In genomic region chr6:67200626-67201403, GRCh38 we compare ENCODE assay signal across 16 cellular contexts.
DNase-seq lines count a peak whose midpoint lies in the region; ATAC-seq, FAIRE-seq and TF ChIP-seq lines count a peak whose summit lies in the region.
"Had no signal": no experiment of that assay in that cellular context is flagged by ENCODE, and none has a peak within 500 bp of the region (broad histone marks: within the 10 kb centered on the region; RNA-seq: fewer than 3 reads in every experiment).

No MANE protein-coding gene starts in this region.

- CTCF ChIA-PET in GM10248 (lab: Yijun Ruan, JAX), result no interaction called here

- TF ChIP-seq CTCF in GM10248 (IDR thresholded peaks at IDR 0.05; ENCODE audit: control extremely low read depth, extremely low read depth, low read depth, missing control alignments) (no peak), chondrocyte (IDR thresholded peaks at IDR 0.05) (no peak), osteocyte (IDR thresholded peaks at IDR 0.05) (no peak), upper lobe of left lung (IDR thresholded peaks at IDR 0.05) (no peak), D721Med (IDR thresholded peaks at IDR 0.05; ENCODE audit: insufficient read depth, missing control alignments) (no peak)

- peak; percentile 4 for DNase-seq in GM10248 (ENCODE audit: extremely low spot score)
- peak; percentile 59 for DNase-seq in chondrocyte (ENCODE audit: low spot score)
- DNase-seq in osteocyte (ENCODE audit: extremely low spot score, unreplicated experiment), result peak; percentile 68
- DNase-seq in upper lobe of left lung, result peak in 1 of 2 donors; percentile 15
- no peak for DNase-seq in head of caudate nucleus
- no peak for DNase-seq in effector CD4-positive, alpha-beta T cell
- DNase-seq in D721Med (ENCODE audit: insufficient read length, low spot score), result no peak
- DNase-seq: 8988T; AML-193; Caco-2; CD8-positive, alpha-beta memory T cell; KBM-7 had no signal

- intact Hi-C loops in head of caudate nucleus (cut with DNase I), result no loop called here

- H3K4me1 Mint-ChIP-seq in chondrocyte (ENCODE audit: low read depth), result no peaks in the 10 kb centered on the region
- no peaks in the 10 kb centered on the region for H3K4me1 Mint-ChIP-seq in osteocyte (ENCODE audit: unreplicated experiment)
- H3K4me1 Mint-ChIP-seq: CD8-positive, alpha-beta memory T cell had no signal

- H3K36me3 ChIP-seq in upper lobe of left lung, result no peaks in the 10 kb centered on the region
- H3K36me3 ChIP-seq: BLaER1 had no signal

- TF ChIP-seq EP300 in upper lobe of left lung (IDR thresholded peaks at IDR 0.05), result no peak

- H3K27me3 Mint-ChIP-seq in chondrocyte (ENCODE audit: low read depth), result no peaks in the 10 kb centered on the region
- H3K27me3 Mint-ChIP-seq in osteocyte (ENCODE audit: unreplicated experiment), result peaks cover 9% of the 10 kb centered on the region
- H3K27me3 Mint-ChIP-seq: CD8-positive, alpha-beta memory T cell had no signal

- H3K4me3 ChIP-seq in upper lobe of left lung, result no peak overlapping the region
- H3K4me3 ChIP-seq: BLaER1, GM12878 had no signal

- no peaks in the 10 kb centered on the region for H3K4me1 ChIP-seq in upper lobe of left lung
- H3K4me1 ChIP-seq: BLaER1, Caco-2 had no signal

- no peak overlapping the region for H3K27ac ChIP-seq in upper lobe of left lung
- H3K27ac ChIP-seq: BLaER1 had no signal

- POLR2A ChIA-PET in GM10248 (lab: Yijun Ruan, JAX), result no interaction called here

- H3K27me3 ChIP-seq in upper lobe of left lung, result no peaks in the 10 kb centered on the region
- H3K27me3 ChIP-seq: BLaER1 had no signal

- H3K36me3 Mint-ChIP-seq in chondrocyte (ENCODE audit: low read depth) (no peaks in the 10 kb centered on the region), osteocyte (ENCODE audit: unreplicated experiment) (peaks cover 2% of the 10 kb centered on the region)

- no peak overlapping the region for H3K4me3 Mint-ChIP-seq in chondrocyte (ENCODE audit: unreplicated experiment)
- H3K4me3 Mint-ChIP-seq in osteocyte (ENCODE audit: unreplicated experiment), result no peak overlapping the region
- H3K4me3 Mint-ChIP-seq: CD8-positive, alpha-beta memory T cell had no signal

- H3K9me3 ChIP-seq in upper lobe of left lung, result peaks cover 0 to 12% (median 0%) of the 10 kb centered on the region in 4 donors
- H3K9me3 ChIP-seq: Caco-2 had no signal

- H3K9me3 Mint-ChIP-seq in chondrocyte (ENCODE audit: low read depth) (peaks cover 24% of the 10 kb centered on the region), osteocyte (ENCODE audit: unreplicated experiment) (peaks cover 11% of the 10 kb centered on the region)

- no peak for TF ChIP-seq POLR2A in upper lobe of left lung (IDR thresholded peaks at IDR 0.05)

- no peak for FAIRE-seq in D721Med (lab: Jason Lieb, UNC)
- FAIRE-seq: GM12878, GM19239 had no signal

- H3K27ac Mint-ChIP-seq in chondrocyte (ENCODE audit: unreplicated experiment) (no peak overlapping the region), osteocyte (ENCODE audit: unreplicated experiment) (no peak overlapping the region)
- H3K27ac Mint-ChIP-seq: CD8-positive, alpha-beta memory T cell had no signal

- ATAC-seq in upper lobe of left lung (ENCODE audit: low FRiP score in 2 of 2), result peak; percentile 17 to 55
- ATAC-seq: GM12878, HCT116 had no signal

- WGBS in upper lobe of left lung, 2 donors, result 76 to 80% methylated on average over 4 to 6 of the region's 7 CpGs

Comparison
In these comparisons a context has a peak if more than half of its experiments do, and no peak if none do; other contexts are left out.
1. DNase-seq: peak in GM10248 (single experiment), chondrocyte (single experiment) and osteocyte (single experiment); none in head of caudate nucleus (0 of 42), effector CD4-positive, alpha-beta T cell (single experiment) and D721Med (single experiment).